ENCODE assay signal across 1 cellular context in genomic region chr7:112086496-112087254, GRCh38.
A peak's percentile ranks its signal among the peaks of the same experiment; 100 is the strongest.
TF ChIP-seq lines count a peak whose summit lies in the region.

No MANE protein-coding gene starts in this region.

TF ChIP-seq in HepG2, 621 proteins besides CTCF, POLR2A, EP300 and RAD21 (continued from another document and continues in another):
- no peak for TF ChIP-seq ZEB1 (IDR thresholded peaks at IDR 0.05; ENCODE audit: insufficient replicate concordance, low read depth)
- TF ChIP-seq ZNF251 (CRISPR knock-in tag; IDR thresholded peaks at IDR 0.05), result no peak
- peak; percentile 97 for TF ChIP-seq HOMEZ (CRISPR knock-in tag; IDR thresholded peaks at IDR 0.05; ENCODE audit: low read depth)
- TF ChIP-seq ZNF773 (CRISPR knock-in tag; IDR thresholded peaks at IDR 0.05; ENCODE audit: borderline replicate concordance), result no peak
- TF ChIP-seq SPEN (CRISPR knock-in tag; IDR thresholded peaks at IDR 0.05; ENCODE audit: low read depth), result no peak
- TF ChIP-seq CBX2 (IDR thresholded peaks at IDR 0.05; ENCODE audit: low read depth, low read length), result no peak
- TF ChIP-seq CBX2 (CRISPR knock-in tag; IDR thresholded peaks at IDR 0.05; ENCODE audit: low read depth), result no peak
- TF ChIP-seq PLRG1 (conservative IDR thresholded peaks at IDR 0.05), result no peak
- TF ChIP-seq BCL3 (CRISPR knock-in tag; IDR thresholded peaks at IDR 0.05), result no peak
- TF ChIP-seq SATB2 (CRISPR knock-in tag; IDR thresholded peaks at IDR 0.05), result no peak
- no peak for TF ChIP-seq ZNF746 (CRISPR knock-in tag; IDR thresholded peaks at IDR 0.05)
- no peak for TF ChIP-seq FUBP1 (CRISPR knock-in tag; IDR thresholded peaks at IDR 0.05; ENCODE audit: borderline replicate concordance)
- TF ChIP-seq NR3C1 (CRISPR knock-in tag; IDR thresholded peaks at IDR 0.05), result no peak
- TF ChIP-seq NFYB (CRISPR knock-in tag; IDR thresholded peaks at IDR 0.05), result no peak
- TF ChIP-seq MED13 (CRISPR knock-in tag; IDR thresholded peaks at IDR 0.05), result no peak
- TF ChIP-seq HMGA1 (CRISPR knock-in tag; conservative IDR thresholded peaks at IDR 0.05), result no peak
- no peak for TF ChIP-seq PRDM15 (CRISPR knock-in tag; IDR thresholded peaks at IDR 0.05)
- TF ChIP-seq FOXO1 (CRISPR knock-in tag; IDR thresholded peaks at IDR 0.05), result peak; percentile 62; the same call in 1 of the 2 replicates
- no peak for TF ChIP-seq JUN (CRISPR knock-in tag; IDR thresholded peaks at IDR 0.05)
- no peak for TF ChIP-seq PLSCR1 (CRISPR knock-in tag; IDR thresholded peaks at IDR 0.05; ENCODE audit: borderline replicate concordance)
- TF ChIP-seq ZGPAT (CRISPR knock-in tag; IDR thresholded peaks at IDR 0.05), result peak; percentile 61
- TF ChIP-seq ZNF17 (CRISPR knock-in tag; IDR thresholded peaks at IDR 0.05), result no peak
- TF ChIP-seq NFYC (CRISPR knock-in tag; IDR thresholded peaks at IDR 0.05), result no peak
- no peak for TF ChIP-seq ZNF235 (CRISPR knock-in tag; IDR thresholded peaks at IDR 0.05; ENCODE audit: borderline replicate concordance)
- no peak for TF ChIP-seq FOXP1 (IDR thresholded peaks at IDR 0.05)
- TF ChIP-seq FOXP1 (CRISPR knock-in tag; IDR thresholded peaks at IDR 0.05), result no peak
- TF ChIP-seq SOX5 (CRISPR knock-in tag; IDR thresholded peaks at IDR 0.05; ENCODE audit: borderline replicate concordance), result peak; percentile 72; the same call in 1 of the 2 replicates
- TF ChIP-seq AGO1 (IDR thresholded peaks at IDR 0.05; ENCODE audit: low read depth, low read length, poor library complexity, severe bottlenecking), result no peak
- TF ChIP-seq ZSCAN5A (CRISPR knock-in tag; IDR thresholded peaks at IDR 0.05; ENCODE audit: borderline replicate concordance), result 0 out of 2 replicates have a peak, but pooled peaks have one; percentile 48
- no peak for TF ChIP-seq SIN3B (IDR thresholded peaks at IDR 0.05; ENCODE audit: low read length)
- no peak for TF ChIP-seq RNF2 (conservative IDR thresholded peaks at IDR 0.05; ENCODE audit: low read depth)
- TF ChIP-seq HNRNPH1 (optimal IDR thresholded peaks at IDR 0.05; ENCODE audit: low read depth, low read length), result no peak
- no peak for TF ChIP-seq SMARCE1 (IDR thresholded peaks at IDR 0.05; ENCODE audit: borderline replicate concordance)
- TF ChIP-seq MEIS1 (CRISPR knock-in tag; IDR thresholded peaks at IDR 0.05; ENCODE audit: borderline replicate concordance), result peak; percentile 43; the same call in 1 of the 2 replicates
- TF ChIP-seq PREB (CRISPR knock-in tag; IDR thresholded peaks at IDR 0.05), result no peak
- no peak for TF ChIP-seq ZNF484 (CRISPR knock-in tag; IDR thresholded peaks at IDR 0.05; ENCODE audit: borderline replicate concordance, low read depth)
- no peak for TF ChIP-seq ZNF891 (CRISPR knock-in tag; IDR thresholded peaks at IDR 0.05)
- TF ChIP-seq PAF1 (CRISPR knock-in tag; IDR thresholded peaks at IDR 0.05), result no peak
- TF ChIP-seq BRCA1 (CRISPR knock-in tag; IDR thresholded peaks at IDR 0.05), result no peak
- TF ChIP-seq CBFB (CRISPR knock-in tag; IDR thresholded peaks at IDR 0.05), result no peak; the same call in 1 of the 2 replicates
- TF ChIP-seq ZC3H4 (CRISPR knock-in tag; IDR thresholded peaks at IDR 0.05; ENCODE audit: borderline replicate concordance), result no peak
- TF ChIP-seq ZNF740 (CRISPR knock-in tag; IDR thresholded peaks at IDR 0.05), result no peak
- TF ChIP-seq CC2D1A (CRISPR knock-in tag; IDR thresholded peaks at IDR 0.05), result no peak
- TF ChIP-seq PAXIP1 (CRISPR knock-in tag; conservative IDR thresholded peaks at IDR 0.05), result peak; percentile 85
- no peak for TF ChIP-seq CBX1 (IDR thresholded peaks at IDR 0.05; ENCODE audit: low read depth)
- no peak for TF ChIP-seq THYN1 (CRISPR knock-in tag; IDR thresholded peaks at IDR 0.05; ENCODE audit: borderline replicate concordance, low read depth)
- TF ChIP-seq ELF3 (CRISPR knock-in tag; IDR thresholded peaks at IDR 0.05), result peak; percentile 68
- TF ChIP-seq ZNF296 (CRISPR knock-in tag; conservative IDR thresholded peaks at IDR 0.05), result no peak
- TF ChIP-seq ERF (CRISPR knock-in tag; IDR thresholded peaks at IDR 0.05), result peak; percentile 40; the same call in 1 of the 2 replicates
